Comparison of ENCODE assay signal across 8 cellular contexts in the genomic region with DNA sequence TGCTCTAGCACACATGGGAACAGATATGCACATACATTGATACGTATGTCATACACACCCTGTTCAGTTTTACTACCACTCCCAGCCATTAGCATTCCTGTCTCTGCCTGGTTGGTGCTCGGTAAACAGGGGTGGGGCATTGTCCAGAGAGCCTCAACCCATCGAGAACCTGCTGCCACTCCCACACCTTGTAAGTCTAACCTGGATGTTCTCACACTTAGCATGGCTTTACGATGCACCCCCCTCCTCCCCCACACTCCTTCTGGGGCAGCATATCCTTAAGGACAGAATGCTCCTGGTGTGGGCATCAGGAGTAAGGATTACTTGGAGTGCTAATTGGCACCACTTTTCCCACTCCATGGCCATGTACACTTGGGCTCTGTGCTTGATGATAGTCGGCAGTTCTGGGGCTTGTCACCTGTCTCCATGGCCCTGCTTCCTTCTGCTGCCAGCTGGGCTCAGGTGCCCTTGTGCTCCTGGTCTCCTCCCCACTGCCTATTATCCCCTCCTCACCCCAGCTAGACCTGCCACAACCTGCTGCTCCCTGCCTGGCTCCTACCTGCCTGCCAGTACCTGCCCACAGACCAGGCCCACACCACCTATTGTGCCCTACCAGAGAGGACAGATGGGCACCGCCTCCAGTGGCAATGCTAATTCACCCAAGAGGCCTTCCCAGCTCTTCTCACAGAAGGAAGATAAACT. TPM values are rescaled to one million over a fixed set of nuclear protein-coding genes. Genes with fewer than 3 reads are reported as not detected.
DNase-seq lines count a peak whose midpoint lies in the region; ATAC-seq, FAIRE-seq and TF ChIP-seq lines count a peak whose summit lies in the region.

No MANE protein-coding gene starts in this region.

- intact Hi-C loops in pancreas (cut with DNase I): no loop called here

- H3K4me3 ChIP-seq in pancreas (no peak overlapping the region), BE2C (ENCODE audit: low read depth, low read length) (no peak overlapping the region)

- H3K4me1 ChIP-seq in pancreas (peaks cover 0 to 11% (median 0%) of the 10 kb centered on the region in 3 donors), BE2C (peaks cover 4% of the 10 kb centered on the region; the same call in 1 of the 2 replicates)

- 60 to 68% methylated on average over 6 of the region's 6 CpGs for WGBS in pancreas, 2 donors

- TF ChIP-seq POLR2A in GM12892 (IDR thresholded peaks at IDR 0.05; ENCODE audit: low read depth, low read length): no peak

- H3K9me3 ChIP-seq in pancreas (no peaks in the 10 kb centered on the region), BE2C (no peaks in the 10 kb centered on the region)

- no peak overlapping the region for H3K27ac ChIP-seq in pancreas

- TF ChIP-seq CTCF in pancreas (IDR thresholded peaks at IDR 0.05) (no peak), BE2C (IDR thresholded peaks at IDR 0.05; ENCODE audit: low read depth, low read length) (no peak)

- ATAC-seq in pancreas (peak in 3 of 4 donors; percentile 3 to 13 (median 4)), HG03439 (IDR thresholded peaks at IDR 0.05; ENCODE audit: unreplicated experiment) (no peak)

- H3K27me3 ChIP-seq in pancreas: no peaks in the 10 kb centered on the region
- no peaks in the 10 kb centered on the region for H3K27me3 ChIP-seq in BE2C

- peak; percentile 21 for FAIRE-seq in GM12892 (lab: Jason Lieb, UNC)
- peak; percentile 60 for FAIRE-seq in colon (lab: Jason Lieb, UNC)
- FAIRE-seq in pancreas (lab: Jason Lieb, UNC): no peak

- H3K36me3 ChIP-seq in pancreas: peaks cover 0 to 6% (median 2%) of the 10 kb centered on the region in 3 donors
- H3K36me3 ChIP-seq in BE2C: peaks cover 19% of the 10 kb centered on the region

- DNase-seq in GM12892 (ENCODE audit: insufficient read length) (no peak), NCI-H2171 treated with DMSO at 0.1 percent for 48 hours (lab: John Stamatoyannopoulos, UW) (peak; percentile 97), pancreas (no peak), T-helper 1 cell (no peak), BE2C (no peak), NAMALWA (ENCODE audit: low spot score) (no peak)

RNA-seq across cellular contexts. Expression of gene RAPGEFL1, which starts 0.7 kb away (rescaled TPM):
- polyA plus RNA-seq in GM12892 (2012; ENCODE audit: missing spikeins): 4.1 TPM
- 1 to 10 TPM; 2.6 to 4.9 (median 4.2) TPM for total RNA-seq in pancreas
- polyA plus RNA-seq in pancreas: 10 to 100 TPM in 1 of 2 donors, 1 to 10 TPM in 1; 8.0 to 10.6 TPM
- 9.8 TPM for polyA plus RNA-seq in BE2C (2012; ENCODE audit: insufficient read depth, insufficient read length, low read depth)

RNA-seq across cellular contexts. Expression of gene CASC3, which starts 36.2 kb away (rescaled TPM):
- polyA plus RNA-seq in GM12892 (2012; ENCODE audit: missing spikeins): 49.2 TPM
- 10 to 100 TPM; 31.3 to 46.2 (median 40.8) TPM for total RNA-seq in pancreas
- polyA plus RNA-seq in pancreas: 10 to 100 TPM; 35.2 to 42.3 TPM
- polyA plus RNA-seq in BE2C (2012; ENCODE audit: insufficient read depth, insufficient read length, low read depth): 128 TPM

RNA-seq across cellular contexts. Expression of gene WIPF2, which starts 42.5 kb away (rescaled TPM):
- polyA plus RNA-seq in GM12892 (2012; ENCODE audit: missing spikeins): 10.9 TPM
- total RNA-seq in pancreas: 10 to 100 TPM; 11.8 to 21.7 (median 14.6) TPM
- polyA plus RNA-seq in pancreas: 1 to 10 TPM; 6.3 to 9.5 TPM
- 16.5 TPM for polyA plus RNA-seq in BE2C (2012; ENCODE audit: insufficient read depth, insufficient read length, low read depth)

RNA-seq across cellular contexts. Expression of gene MSL1, which starts 54.8 kb away (rescaled TPM):
- polyA plus RNA-seq in GM12892 (2012; ENCODE audit: missing spikeins): 57.4 TPM
- total RNA-seq in pancreas: 10 to 100 TPM; 21.0 to 44.6 (median 29.2) TPM
- 100 to 1,000 TPM in 1 of 2 donors, 10 to 100 TPM in 1; 71.0 to 105 TPM for polyA plus RNA-seq in pancreas
- 119 TPM for polyA plus RNA-seq in BE2C (2012; ENCODE audit: insufficient read depth, insufficient read length, low read depth)
